Comparison of ENCODE assay signal across 9 cellular contexts in genomic region chr6:4253604-4254211, GRCh38.
DNase-seq lines count a peak whose midpoint lies in the region; TF ChIP-seq lines count a peak whose summit lies in the region.
"Had no signal": no experiment of that assay in that cellular context is flagged by ENCODE, and none has a peak within 500 bp of the region (broad histone marks: within the 10 kb centered on the region; RNA-seq: fewer than 3 reads in every experiment).

No MANE protein-coding gene starts in this region.

- no peaks in the 10 kb centered on the region for H3K27me3 Mint-ChIP-seq in type B pancreatic cell

- no peaks in the 10 kb centered on the region for H3K36me3 Mint-ChIP-seq in type B pancreatic cell

- H3K27ac Mint-ChIP-seq in type B pancreatic cell: no peak overlapping the region
- H3K27ac Mint-ChIP-seq: activated T-cell treated with anti-CD3 and anti-CD28 coated beads, Interleukin-2, amount 50 U/mL, for 24 hours had no signal

- H3K9me3 Mint-ChIP-seq in type B pancreatic cell: peaks cover 4% of the 10 kb centered on the region
- H3K9me3 Mint-ChIP-seq: activated T-cell treated with anti-CD3 and anti-CD28 coated beads, Interleukin-2, amount 50 U/mL, for 24 hours had no signal

- intact Hi-C loops in posterior cingulate gyrus (cut with DNase I): no loop called here

- DNase-seq in NCI-H510A treated with DMSO at 0.1 percent for 48 hours (lab: John Stamatoyannopoulos, UW) (peak; percentile 36), NCI-H510A (lab: John Stamatoyannopoulos, UW) (no peak), astrocyte of the hippocampus (ENCODE audit: low read depth, low spot score) (peak; percentile 76), kidney tubule cell (ENCODE audit: low spot score) (peak; percentile 54), type B pancreatic cell (ENCODE audit: extremely low spot score, unreplicated experiment) (no peak), posterior cingulate gyrus (no peak), NCI-H345 (lab: John Stamatoyannopoulos, UW) (no peak)
- no peak for DNase-seq in activated naive CD4-positive, alpha-beta T cell (lab: John Stamatoyannopoulos, UW)
- DNase-seq: activated T-cell treated with anti-CD3 and anti-CD28 coated beads, Interleukin-2, amount 50 U/mL, for 24 hours had no signal

- peaks cover 16% of the 10 kb centered on the region for H3K4me1 Mint-ChIP-seq in type B pancreatic cell (ENCODE audit: unreplicated experiment)

- H3K4me3 Mint-ChIP-seq in type B pancreatic cell: no peak overlapping the region
- H3K4me3 Mint-ChIP-seq: activated T-cell treated with anti-CD3 and anti-CD28 coated beads, Interleukin-2, amount 50 U/mL, for 24 hours had no signal

- TF ChIP-seq CTCF in type B pancreatic cell (conservative IDR thresholded peaks at IDR 0.05): peak; percentile 53

Comparison
In these comparisons a context has a peak if more than half of its experiments do, and no peak if none do; other contexts are left out.
1. DNase-seq: peak in NCI-H510A treated with DMSO at 0.1 percent for 48 hours (single experiment), astrocyte of the hippocampus (single experiment) and kidney tubule cell (single experiment); none in NCI-H510A (single experiment), type B pancreatic cell (single experiment), posterior cingulate gyrus (0 of 10), activated naive CD4-positive, alpha-beta T cell (0 of 4) and NCI-H345 (single experiment).